ENCODE assay signal across 18 cellular contexts in the genomic region with DNA sequence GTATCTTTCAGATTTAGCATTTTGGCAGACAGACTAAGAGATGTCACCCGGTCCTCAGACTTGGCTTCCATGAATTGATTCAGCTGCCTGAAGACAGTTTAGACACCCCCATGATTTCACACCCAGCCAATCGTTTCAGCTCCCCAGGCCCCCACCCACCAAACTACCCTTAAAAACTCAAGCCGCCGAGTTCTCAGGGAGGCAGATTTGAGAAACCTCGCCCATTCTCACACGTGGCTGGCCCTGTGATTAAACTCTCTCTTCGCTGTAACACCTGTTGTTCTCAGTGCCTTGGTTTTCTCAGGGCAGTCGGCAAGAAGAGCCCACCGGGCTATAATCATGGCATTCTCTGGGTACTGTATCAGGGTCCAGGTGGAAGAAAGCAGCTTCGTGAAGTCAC. TPM values are rescaled to one million over a fixed set of nuclear protein-coding genes. Genes with fewer than 3 reads are reported as not detected.
DNase-seq lines count a peak whose midpoint lies in the region; ATAC-seq and TF ChIP-seq lines count a peak whose summit lies in the region.
"Had no signal": no experiment of that assay in that cellular context is flagged by ENCODE, and none has a peak within 500 bp of the region (broad histone marks: within the 10 kb centered on the region; RNA-seq: fewer than 3 reads in every experiment).

No MANE protein-coding gene starts in this region.

- TF ChIP-seq EP300 in sigmoid colon (IDR thresholded peaks at IDR 0.05) = no peak

- H3K27me3 ChIP-seq in CD4-positive, alpha-beta memory T cell (ENCODE audit: insufficient read depth, low read length) = no peaks in the 10 kb centered on the region
- no peaks in the 10 kb centered on the region for H3K27me3 ChIP-seq in sigmoid colon
- H3K27me3 ChIP-seq: ovary had no signal

- peaks cover 57 to 93% (median 75%) of the 10 kb centered on the region in 4 donors for H3K4me1 Mint-ChIP-seq in CD4-positive, alpha-beta memory T cell
- H3K4me1 Mint-ChIP-seq in T-helper 1 cell treated with Interleukin-12 subunit alpha and Interleukin-12 subunit beta and Interleukin-4 antibody, amounts not matched to agents 30 μg/mL and 1 μg/mL, for 36 hours (ENCODE audit: low read depth) = peaks cover 48% of the 10 kb centered on the region
- H3K4me1 Mint-ChIP-seq in activated T-helper 2 cell treated with anti-CD3 and anti-CD28 coated beads, Interferon-gamma antibody, Interleukin-2, Interleukin-4, amounts not matched to agents 10 μg/mL and 5 μg/mL and 100 μg/mL, durations not matched to agents 14 hours and 24 hours and 36 hours (ENCODE audit: low read depth) = peaks cover 49% of the 10 kb centered on the region
- peaks cover 41 to 91% (median 84%) of the 10 kb centered on the region in 4 donors for H3K4me1 Mint-ChIP-seq in naive thymus-derived CD8-positive, alpha-beta T cell

- WGBS in sigmoid colon, 2 donors = 62 to 87% methylated on average over 10 of the region's 10 CpGs

- intact Hi-C loops in CD4-positive, alpha-beta memory T cell (cut with micrococcal nuclease) = no loop called here
- intact Hi-C loops in activated T-helper 2 cell treated with anti-CD3 and anti-CD28 coated beads, Interferon-gamma antibody, Interleukin-2, Interleukin-4, amounts not matched to agents 10 μg/mL and 5 μg/mL and 100 μg/mL, durations not matched to agents 14 hours and 24 hours and 36 hours (cut with micrococcal nuclease) = no loop called here
- intact Hi-C loops in sigmoid colon (cut with DNase I) = no loop called here

- H3K36me3 ChIP-seq in CD4-positive, alpha-beta memory T cell (ENCODE audit: insufficient read depth, low read length) = peaks cover 12% of the 10 kb centered on the region
- peaks cover 0 to 24% (median 2%) of the 10 kb centered on the region in 4 donors for H3K36me3 ChIP-seq in sigmoid colon
- H3K36me3 ChIP-seq: ovary had no signal

- peaks cover 0 to 18% (median 13%) of the 10 kb centered on the region in 8 donors for H3K9me3 Mint-ChIP-seq in CD4-positive, alpha-beta memory T cell
- H3K9me3 Mint-ChIP-seq in T-helper 1 cell treated with Interleukin-12 subunit alpha and Interleukin-12 subunit beta and Interleukin-4 antibody, amounts not matched to agents 30 μg/mL and 1 μg/mL, for 36 hours = peaks cover 17% of the 10 kb centered on the region
- H3K9me3 Mint-ChIP-seq in activated T-helper 2 cell treated with anti-CD3 and anti-CD28 coated beads, Interferon-gamma antibody, Interleukin-2, Interleukin-4, amounts not matched to agents 10 μg/mL and 5 μg/mL and 100 μg/mL, durations not matched to agents 14 hours and 24 hours and 36 hours = peaks cover 24% of the 10 kb centered on the region
- peaks cover 0 to 15% (median 4%) of the 10 kb centered on the region in 9 donors for H3K9me3 Mint-ChIP-seq in naive thymus-derived CD8-positive, alpha-beta T cell
- H3K9me3 Mint-ChIP-seq: WTC11 had no signal

- peak overlapping the region; percentile 80 for H3K27ac ChIP-seq in CD4-positive, alpha-beta memory T cell (ENCODE audit: low read depth, low read length)
- H3K27ac ChIP-seq in sigmoid colon = no peak overlapping the region
- H3K27ac ChIP-seq: ovary, SK-N-MC had no signal

- peak; percentile 5 to 32 for ATAC-seq in naive thymus-derived CD8-positive, alpha-beta T cell
- ATAC-seq: GM12878, K562, WTC11 had no signal

- peak overlapping the region; percentile 87 to 98 (median 96) for H3K4me3 Mint-ChIP-seq in CD4-positive, alpha-beta memory T cell
- peak overlapping the region; percentile 97 for H3K4me3 Mint-ChIP-seq in T-helper 1 cell treated with Interleukin-12 subunit alpha and Interleukin-12 subunit beta and Interleukin-4 antibody, amounts not matched to agents 30 μg/mL and 1 μg/mL, for 36 hours
- H3K4me3 Mint-ChIP-seq in activated T-helper 2 cell treated with anti-CD3 and anti-CD28 coated beads, Interferon-gamma antibody, Interleukin-2, Interleukin-4, amounts not matched to agents 10 μg/mL and 5 μg/mL and 100 μg/mL, durations not matched to agents 14 hours and 24 hours and 36 hours (ENCODE audit: low read depth) = peak overlapping the region; percentile 81
- peak overlapping the region; percentile 89 to 99 (median 96) for H3K4me3 Mint-ChIP-seq in naive thymus-derived CD8-positive, alpha-beta T cell
- H3K4me3 Mint-ChIP-seq: WTC11 had no signal

- H3K4me3 ChIP-seq in CD4-positive, alpha-beta memory T cell (ENCODE audit: low read length in 2 of 2) = peak overlapping the region; percentile 64 to 66
- H3K4me3 ChIP-seq in sigmoid colon = no peak overlapping the region
- H3K4me3 ChIP-seq: GM12878, K562, ovary, SK-N-MC had no signal

- peak in 4 of 5 donors; percentile 45 to 65 (median 50) for DNase-seq in CD4-positive, alpha-beta memory T cell
- DNase-seq in activated T-helper 2 cell treated with anti-CD3 and anti-CD28 coated beads, Interferon-gamma antibody, Interleukin-2, Interleukin-4, amounts not matched to agents 10 μg/mL and 5 μg/mL and 100 μg/mL, durations not matched to agents 14 hours and 24 hours and 36 hours (ENCODE audit: low spot score) = no peak
- DNase-seq in naive thymus-derived CD8-positive, alpha-beta T cell = peak in 6 of 10 donors; percentile 30 to 52 (median 41)
- no peak for DNase-seq in NCI-H2227 (lab: John Stamatoyannopoulos, UW; ENCODE audit: unreplicated experiment)
- DNase-seq in sigmoid colon = no peak
- DNase-seq in NCI-H2171 (lab: John Stamatoyannopoulos, UW) = no peak
- DNase-seq: amniotic stem cell, C1 segment of cervical spinal cord, NCI-H1417, NCI-H226, OCI-M1, ovary, small intestine had no signal

- peaks cover 0 to 6% of the 10 kb centered on the region in 2 donors for H3K9me3 ChIP-seq in CD4-positive, alpha-beta memory T cell (ENCODE audit: control insufficient read depth in 1 of 2, low read length in 2 of 2)
- H3K9me3 ChIP-seq in sigmoid colon = peaks cover 0 to 3% (median 0%) of the 10 kb centered on the region in 4 donors

- no peaks in the 10 kb centered on the region for H3K27me3 Mint-ChIP-seq in CD4-positive, alpha-beta memory T cell
- H3K27me3 Mint-ChIP-seq in T-helper 1 cell treated with Interleukin-12 subunit alpha and Interleukin-12 subunit beta and Interleukin-4 antibody, amounts not matched to agents 30 μg/mL and 1 μg/mL, for 36 hours (ENCODE audit: low read depth) = no peaks in the 10 kb centered on the region
- H3K27me3 Mint-ChIP-seq in activated T-helper 2 cell treated with anti-CD3 and anti-CD28 coated beads, Interferon-gamma antibody, Interleukin-2, Interleukin-4, amounts not matched to agents 10 μg/mL and 5 μg/mL and 100 μg/mL, durations not matched to agents 14 hours and 24 hours and 36 hours (ENCODE audit: low read depth) = no peaks in the 10 kb centered on the region
- peaks cover 0 to 2% (median 0%) of the 10 kb centered on the region in 5 donors for H3K27me3 Mint-ChIP-seq in naive thymus-derived CD8-positive, alpha-beta T cell

- peak overlapping the region; percentile 91 to 99 (median 98) for H3K27ac Mint-ChIP-seq in CD4-positive, alpha-beta memory T cell
- peak overlapping the region; percentile 97 for H3K27ac Mint-ChIP-seq in T-helper 1 cell treated with Interleukin-12 subunit alpha and Interleukin-12 subunit beta and Interleukin-4 antibody, amounts not matched to agents 30 μg/mL and 1 μg/mL, for 36 hours
- H3K27ac Mint-ChIP-seq in activated T-helper 2 cell treated with anti-CD3 and anti-CD28 coated beads, Interferon-gamma antibody, Interleukin-2, Interleukin-4, amounts not matched to agents 10 μg/mL and 5 μg/mL and 100 μg/mL, durations not matched to agents 14 hours and 24 hours and 36 hours = peak overlapping the region; percentile 92
- H3K27ac Mint-ChIP-seq in naive thymus-derived CD8-positive, alpha-beta T cell = peak overlapping the region; percentile 93 to 100 (median 98)
- H3K27ac Mint-ChIP-seq: WTC11 had no signal

- no peak for TF ChIP-seq POLR2A in sigmoid colon (IDR thresholded peaks at IDR 0.05)

- CTCF ChIA-PET in CD4-positive, alpha-beta memory T cell (lab: Charles Lee; ENCODE audit: partially characterized antibody) = interaction anchor here (0.8 to 6.7 kb wide), 10 partner anchors 8 to 64 kb away, joined by 3 to 65 read pairs (median 8); a partner anchor contains a TSS

- H3K36me3 Mint-ChIP-seq in CD4-positive, alpha-beta memory T cell = peaks cover 44 to 52% of the 10 kb centered on the region in 2 donors
- H3K36me3 Mint-ChIP-seq in T-helper 1 cell treated with Interleukin-12 subunit alpha and Interleukin-12 subunit beta and Interleukin-4 antibody, amounts not matched to agents 30 μg/mL and 1 μg/mL, for 36 hours (ENCODE audit: low read depth) = peaks cover 55% of the 10 kb centered on the region
- peaks cover 90% of the 10 kb centered on the region for H3K36me3 Mint-ChIP-seq in activated T-helper 2 cell treated with anti-CD3 and anti-CD28 coated beads, Interferon-gamma antibody, Interleukin-2, Interleukin-4, amounts not matched to agents 10 μg/mL and 5 μg/mL and 100 μg/mL, durations not matched to agents 14 hours and 24 hours and 36 hours (ENCODE audit: low read depth)
- H3K36me3 Mint-ChIP-seq in naive thymus-derived CD8-positive, alpha-beta T cell = peaks cover 0 to 39% (median 38%) of the 10 kb centered on the region in 3 donors

- TF ChIP-seq CTCF in sigmoid colon (IDR thresholded peaks at IDR 0.05) = no peak

- POLR2A ChIA-PET in CD4-positive, alpha-beta memory T cell (lab: Charles Lee; ENCODE audit: partially characterized antibody) = interaction anchor here (0.8 to 12.6 kb wide), 10 partner anchors 11 to 65 kb away, joined by 3 to 308 read pairs (median 21); a partner anchor contains a TSS
- POLR2A ChIA-PET in naive thymus-derived CD8-positive, alpha-beta T cell (lab: Charles Lee) = interaction anchor here (0.7 to 5.4 kb wide), 13 partner anchors 9 to 184 kb away, joined by 3 to 71 read pairs (median 5); a partner anchor contains a TSS

- H3K4me1 ChIP-seq in CD4-positive, alpha-beta memory T cell (ENCODE audit: insufficient read depth, low read length) = peaks cover 75% of the 10 kb centered on the region
- H3K4me1 ChIP-seq in sigmoid colon = peaks cover 0 to 7% (median 0%) of the 10 kb centered on the region in 4 donors

RNA-seq across cellular contexts. Expression of a gene that starts 35.2 kb away (rescaled TPM):
- 100 to 1,000 TPM; 143 to 150 TPM for total RNA-seq in CD4-positive, alpha-beta memory T cell
- polyA plus RNA-seq in CD4-positive, alpha-beta memory T cell = 10 to 100 TPM; 87.2 to 91.8 TPM
- total RNA-seq in activated T-helper 2 cell treated with anti-CD3 and anti-CD28 coated beads, Interferon-gamma antibody, Interleukin-2, Interleukin-4, amounts not matched to agents 10 μg/mL and 5 μg/mL and 100 μg/mL, durations not matched to agents 14 hours and 24 hours and 36 hours = 29.7 and 34.9 TPM in 2 replicates
- 100 to 1,000 TPM; 186 to 187 TPM for total RNA-seq in naive thymus-derived CD8-positive, alpha-beta T cell
- polyA plus RNA-seq in naive thymus-derived CD8-positive, alpha-beta T cell = 100 to 1,000 TPM in 1 of 3 donors, 10 to 100 TPM in 2; 56.4 to 108 (median 74.9) TPM
- total RNA-seq in sigmoid colon = 10 to 100 TPM; 15.5 to 59.8 (median 32.9) TPM
- 10 to 100 TPM in 2 of 3 donors, 1 to 10 TPM in 1; 8.4 to 21.3 (median 10.9) TPM for polyA plus RNA-seq in sigmoid colon

Comparison
In these comparisons a context has a peak if more than half of its experiments do, and no peak if none do; other contexts are left out.
1. DNase-seq: peak in CD4-positive, alpha-beta memory T cell (4 of 5) and naive thymus-derived CD8-positive, alpha-beta T cell (6 of 10); none in activated T-helper 2 cell treated with anti-CD3 and anti-CD28 coated beads, Interferon-gamma antibody, Interleukin-2, Interleukin-4, amounts not matched to agents 10 μg/mL and 5 μg/mL and 100 μg/mL, durations not matched to agents 14 hours and 24 hours and 36 hours (single experiment), NCI-H2227 (single experiment), sigmoid colon (single experiment) and NCI-H2171 (single experiment).
2. H3K4me3 ChIP-seq: peak in CD4-positive, alpha-beta memory T cell (2 of 2); none in sigmoid colon (0 of 4).
3. Peak in every context shown above with its lines, with median percentiles within 50 percentile points of each other: H3K27ac Mint-ChIP-seq and H3K4me3 Mint-ChIP-seq.